In genomic region chr6:133977983-133978895, GRCh38 we compare ENCODE assay signal across 1 cellular context.
TF ChIP-seq lines count a peak whose summit lies in the region.

No MANE protein-coding gene starts in this region.

TF ChIP-seq in HepG2, 621 proteins besides CTCF, POLR2A, EP300 and RAD21 (continued from another document):
- TF ChIP-seq, protein P1, sequence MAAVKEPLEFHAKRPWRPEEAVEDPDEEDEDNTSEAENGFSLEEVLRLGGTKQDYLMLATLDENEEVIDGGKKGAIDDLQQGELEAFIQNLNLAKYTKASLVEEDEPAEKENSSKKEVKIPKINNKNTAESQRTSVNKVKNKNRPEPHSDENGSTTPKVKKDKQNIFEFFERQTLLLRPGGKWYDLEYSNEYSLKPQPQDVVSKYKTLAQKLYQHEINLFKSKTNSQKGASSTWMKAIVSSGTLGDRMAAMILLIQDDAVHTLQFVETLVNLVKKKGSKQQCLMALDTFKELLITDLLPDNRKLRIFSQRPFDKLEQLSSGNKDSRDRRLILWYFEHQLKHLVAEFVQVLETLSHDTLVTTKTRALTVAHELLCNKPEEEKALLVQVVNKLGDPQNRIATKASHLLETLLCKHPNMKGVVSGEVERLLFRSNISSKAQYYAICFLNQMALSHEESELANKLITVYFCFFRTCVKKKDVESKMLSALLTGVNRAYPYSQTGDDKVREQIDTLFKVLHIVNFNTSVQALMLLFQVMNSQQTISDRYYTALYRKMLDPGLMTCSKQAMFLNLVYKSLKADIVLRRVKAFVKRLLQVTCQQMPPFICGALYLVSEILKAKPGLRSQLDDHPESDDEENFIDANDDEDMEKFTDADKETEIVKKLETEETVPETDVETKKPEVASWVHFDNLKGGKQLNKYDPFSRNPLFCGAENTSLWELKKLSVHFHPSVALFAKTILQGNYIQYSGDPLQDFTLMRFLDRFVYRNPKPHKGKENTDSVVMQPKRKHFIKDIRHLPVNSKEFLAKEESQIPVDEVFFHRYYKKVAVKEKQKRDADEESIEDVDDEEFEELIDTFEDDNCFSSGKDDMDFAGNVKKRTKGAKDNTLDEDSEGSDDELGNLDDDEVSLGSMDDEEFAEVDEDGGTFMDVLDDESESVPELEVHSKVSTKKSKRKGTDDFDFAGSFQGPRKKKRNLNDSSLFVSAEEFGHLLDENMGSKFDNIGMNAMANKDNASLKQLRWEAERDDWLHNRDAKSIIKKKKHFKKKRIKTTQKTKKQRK (IDR thresholded peaks at IDR 0.05; ENCODE audit: low read length), result no peak
TF ChIP-seq in HepG2: peak in this region for 0.
